Comparison of ENCODE assay signal across 11 cellular contexts in genomic region chr12:54261817-54262402, GRCh38. TPM values are rescaled to one million over a fixed set of nuclear protein-coding genes. Genes with fewer than 3 reads are reported as not detected.
A peak's percentile ranks its signal among the peaks of the same experiment; 100 is the strongest.
DNase-seq lines count a peak whose midpoint lies in the region; ATAC-seq and TF ChIP-seq lines count a peak whose summit lies in the region.
"Had no signal": no experiment of that assay in that cellular context is flagged by ENCODE, and none has a peak within 500 bp of the region (broad histone marks: within the 10 kb centered on the region; RNA-seq: fewer than 3 reads in every experiment).

No MANE protein-coding gene starts in this region.

- intact Hi-C loops in lower lobe of right lung (cut with DNase I), result no loop called here

- H2AFZ ChIP-seq in fibroblast of lung (ENCODE audit: low read length), result no peak overlapping the region

- H3K9ac ChIP-seq in fibroblast of lung (ENCODE audit: insufficient read depth, low read length) (no peak overlapping the region), skeletal muscle satellite cell (ENCODE audit: low read depth, low read length) (peak overlapping the region; percentile 1)

- DNase-seq in NOMO-1 (lab: John Stamatoyannopoulos, UW; ENCODE audit: unreplicated experiment in 2 of 2) (peak; percentile 46 to 64), NOMO-1 treated with dmso at 0.1 percent for 144 hours (lab: John Stamatoyannopoulos, UW; ENCODE audit: unreplicated experiment) (no peak), RWPE2 (ENCODE audit: low spot score) (no peak), fibroblast of lung (ENCODE audit: low read depth in 2 of 2) (peak in 1 of 2 donors; percentile 41), lower lobe of right lung (no peak), HEK293T (ENCODE audit: extremely low spot score) (no peak)
- DNase-seq in activated CD4-positive, CD25-positive, alpha-beta regulatory T cell treated with anti-CD3 and anti-CD28 coated beads, Interleukin-2, amount 50 U/mL, for 72 hours, result no peak
- DNase-seq: stimulated activated CD4-positive, alpha-beta T cell treated with anti-CD3 and anti-CD28 coated beads, Interleukin-1b, Interleukin-23, amount 100 ng/mL, for 48 hours had no signal

- no peak for ATAC-seq in RWPE2 (ENCODE audit: low read depth)
- no peak for ATAC-seq in lower lobe of right lung

- H3K36me3 ChIP-seq in RWPE2 (ENCODE audit: low read depth) (peaks cover 27% of the 10 kb centered on the region), fibroblast of lung (ENCODE audit: control insufficient read depth, insufficient read depth, low read length) (peaks cover 1% of the 10 kb centered on the region), skeletal muscle satellite cell (ENCODE audit: insufficient read depth, low read length) (peaks cover 9% of the 10 kb centered on the region), lower lobe of right lung (peaks cover 6% of the 10 kb centered on the region)

- H3K4me1 ChIP-seq in RWPE2 (ENCODE audit: insufficient read depth, poor library complexity, severe bottlenecking), result peaks cover 48% of the 10 kb centered on the region
- H3K4me1 ChIP-seq in fibroblast of lung (ENCODE audit: control insufficient read depth, extremely low read depth, insufficient read depth, low read length), result peaks cover 19% of the 10 kb centered on the region
- peaks cover 47% of the 10 kb centered on the region for H3K4me1 ChIP-seq in skeletal muscle satellite cell (ENCODE audit: control insufficient read depth, insufficient read depth, low read length)
- H3K4me1 ChIP-seq in lower lobe of right lung, result peaks cover 37% of the 10 kb centered on the region

- CTCF ChIA-PET in HEK293T (lab: Yijun Ruan, JAX), result interaction anchor here (0.7 kb wide), 1 partner anchor 639 kb away, joined by 3 read pairs; no protein-coding TSS in a partner anchor

- H3K4me2 ChIP-seq in fibroblast of lung (ENCODE audit: extremely low read depth, insufficient read depth, low read length), result peak overlapping the region; percentile 76
- peak overlapping the region; percentile 57 for H3K4me2 ChIP-seq in skeletal muscle satellite cell (ENCODE audit: low read length)

- H3K27me3 ChIP-seq in RWPE2 (ENCODE audit: insufficient read depth, poor library complexity, severe bottlenecking) (no peaks in the 10 kb centered on the region), fibroblast of lung (ENCODE audit: control insufficient read depth, insufficient read depth, low read length) (no peaks in the 10 kb centered on the region), skeletal muscle satellite cell (ENCODE audit: control insufficient read depth, insufficient read depth, low read length) (no peaks in the 10 kb centered on the region), lower lobe of right lung (ENCODE audit: low read depth) (no peaks in the 10 kb centered on the region)
- H3K27me3 ChIP-seq: gastroesophageal sphincter had no signal

- H3K79me2 ChIP-seq in fibroblast of lung (ENCODE audit: control insufficient read depth, insufficient read depth, low read length), result peaks cover 56% of the 10 kb centered on the region

- TF ChIP-seq CTCF in RWPE2 (IDR thresholded peaks at IDR 0.05; ENCODE audit: poor library complexity, severe bottlenecking) (no peak), fibroblast of lung (conservative IDR thresholded peaks at IDR 0.05 in 1 of 2, IDR thresholded peaks at IDR 0.05 in 1 of 2; ENCODE audit: low read depth in 1 of 2, low read length in 2 of 2) (no peak), lower lobe of right lung (IDR thresholded peaks at IDR 0.05) (no peak)

- POLR2A ChIA-PET in HEK293T (lab: Yijun Ruan, JAX), result interaction anchor here (0.5 to 8.7 kb wide), 2 partner anchors 18 to 1856 kb away, joined by 3 to 175 read pairs; partner anchors contain the start of genes CBX5 and HNRNPA1

- no peak overlapping the region for H3K4me3 ChIP-seq in RWPE2 (ENCODE audit: severe bottlenecking)
- no peak overlapping the region for H3K4me3 ChIP-seq in fibroblast of lung (replicated peaks in 1 of 4; ENCODE audit: control extremely low read depth in 1 of 4, insufficient read depth in 1 of 4, low read depth in 3 of 4, low read length in 4 of 4)
- no peak overlapping the region for H3K4me3 ChIP-seq in skeletal muscle satellite cell (ENCODE audit: low read length)
- no peak overlapping the region for H3K4me3 ChIP-seq in lower lobe of right lung
- H3K4me3 ChIP-seq: gastroesophageal sphincter had no signal

- no peaks in the 10 kb centered on the region for H4K20me1 ChIP-seq in fibroblast of lung (ENCODE audit: control insufficient read depth, extremely low read depth, insufficient read depth, low read length)

- no peaks in the 10 kb centered on the region for H3K9me3 ChIP-seq in RWPE2 (ENCODE audit: severe bottlenecking)
- no peaks in the 10 kb centered on the region for H3K9me3 ChIP-seq in fibroblast of lung (ENCODE audit: control insufficient read depth, insufficient read depth, low read depth, low read length)
- no peaks in the 10 kb centered on the region for H3K9me3 ChIP-seq in skeletal muscle satellite cell (replicated peaks; ENCODE audit: low read length)
- no peaks in the 10 kb centered on the region for H3K9me3 ChIP-seq in lower lobe of right lung
- H3K9me3 ChIP-seq: gastroesophageal sphincter had no signal

- peak overlapping the region; percentile 90 for H3K27ac ChIP-seq in RWPE2 (ENCODE audit: poor library complexity, severe bottlenecking)
- H3K27ac ChIP-seq in fibroblast of lung (ENCODE audit: insufficient read depth, low read length), result peak overlapping the region; percentile 49
- H3K27ac ChIP-seq in lower lobe of right lung, result no peak overlapping the region

TF ChIP-seq in HEK293T, 16 proteins besides CTCF, POLR2A, EP300 and RAD21:
- TF ChIP-seq LEF1 (IDR thresholded peaks at IDR 0.05; ENCODE audit: borderline replicate concordance) (no peak), L3MBTL2 (conservative IDR thresholded peaks at IDR 0.05) (no peak), TARDBP (IDR thresholded peaks at IDR 0.05) (no peak), ELF4 (IDR thresholded peaks at IDR 0.05) (no peak), PKNOX1 (IDR thresholded peaks at IDR 0.05) (no peak), CTBP1 (IDR thresholded peaks at IDR 0.05; ENCODE audit: borderline replicate concordance) (no peak)

RNA-seq across cellular contexts. Expression of gene CBX5, which starts 18.0 kb away (rescaled TPM):
- 20.5 and 27.7 TPM in 2 replicates for total RNA-seq in fibroblast of lung
- polyA plus RNA-seq in fibroblast of lung, result 64.0 and 71.1 TPM in 2 replicates
- 31.4 and 34.1 TPM in 2 replicates for polyA plus RNA-seq in fibroblast of lung (2012)
- 50.3 and 60.6 TPM in 2 replicates for polyA minus RNA-seq in fibroblast of lung (ENCODE audit: low replicate concordance)
- total RNA-seq in skeletal muscle satellite cell (2012; rRNA removed), result 33.0 and 35.6 TPM in 2 replicates
- total RNA-seq in lower lobe of right lung, result 50.1 TPM

RNA-seq across cellular contexts. Expression of gene HNRNPA1, which starts 18.6 kb away (rescaled TPM):
- total RNA-seq in fibroblast of lung (305 and 311 TPM in 2 replicates), lower lobe of right lung (598 TPM)
- 1,057 and 1,326 TPM in 2 replicates for polyA plus RNA-seq in fibroblast of lung
- polyA plus RNA-seq in fibroblast of lung (2012), result 1,195 and 1,479 TPM in 2 replicates
- 197 and 204 TPM in 2 replicates for polyA minus RNA-seq in fibroblast of lung (ENCODE audit: low replicate concordance)
- 230 and 240 TPM in 2 replicates for total RNA-seq in skeletal muscle satellite cell (2012; rRNA removed)

RNA-seq across cellular contexts. Expression of gene NFE2, which starts 38.9 kb away (rescaled TPM):
- under 0.01 and 0.17 TPM in 2 replicates for total RNA-seq in fibroblast of lung
- polyA plus RNA-seq in fibroblast of lung, result 0.07 and 0.34 TPM in 2 replicates
- 0.42 TPM in 1 of 2 replicates, not detected in the other for polyA plus RNA-seq in fibroblast of lung (2012)
- not detected in 2 replicates for polyA minus RNA-seq in fibroblast of lung (ENCODE audit: low replicate concordance)
- not detected in 2 replicates for total RNA-seq in skeletal muscle satellite cell (2012; rRNA removed)
- total RNA-seq in lower lobe of right lung, result 13.5 TPM
- total RNA-seq: A172 had no signal

Comparison
In these comparisons a context has a peak if more than half of its experiments do, and no peak if none do; other contexts are left out.
1. DNase-seq: peak in NOMO-1 (2 of 2); none in NOMO-1 treated with dmso at 0.1 percent for 144 hours (single experiment), RWPE2 (single experiment), activated CD4-positive, CD25-positive, alpha-beta regulatory T cell treated with anti-CD3 and anti-CD28 coated beads, Interleukin-2, amount 50 U/mL, for 72 hours (single experiment), lower lobe of right lung (single experiment) and HEK293T (single experiment).
2. RNA of gene NFE2, which starts 38.9 kb away (total RNA-seq): 13.5 TPM in lower lobe of right lung (single experiment); under 0.01 to 0.17 TPM in fibroblast of lung; every median in the first group is over 10 times any median in the second.